ENCODE assay signal across 6 cellular contexts in the genomic region with DNA sequence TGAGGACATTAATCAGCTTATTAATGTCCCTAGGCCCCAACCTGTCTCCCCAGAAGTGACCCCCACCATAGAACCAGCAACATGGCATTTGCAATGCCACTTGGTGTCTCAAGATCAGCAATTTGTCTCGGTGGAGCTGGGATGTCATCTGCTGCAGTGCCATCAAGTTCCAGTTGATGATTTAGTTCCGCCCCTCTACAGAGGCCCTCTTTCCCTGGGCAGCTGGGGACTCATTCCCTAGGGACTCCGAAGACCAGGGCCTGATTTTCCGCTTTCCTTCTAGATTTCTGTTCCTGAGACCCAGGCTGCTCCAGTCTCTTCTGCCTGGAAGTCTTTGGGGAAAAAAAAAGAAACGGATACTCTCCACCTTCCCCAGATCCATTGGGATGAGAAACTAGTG.
"Had no signal": no experiment of that assay in that cellular context is flagged by ENCODE, and none has a peak within 500 bp of the region (broad histone marks: within the 10 kb centered on the region; RNA-seq: fewer than 3 reads in every experiment).

No MANE protein-coding gene starts in this region.

- ATAC-seq: GM23338, K562 had no signal

- DNase-seq: H9, HCEC 1CT, IMR-90, KG1 had no signal

- H3K27ac Mint-ChIP-seq: GM23338, H9 had no signal

- H2AFZ ChIP-seq: GM23338 had no signal

- H3K4me3 Mint-ChIP-seq: GM23338, H9 had no signal

- H3K4me2 ChIP-seq: GM23338 had no signal

- H3K4me3 ChIP-seq: GM23338, K562 had no signal

- H3K9me3 Mint-ChIP-seq: GM23338, H9 had no signal

- H3K4me1 Mint-ChIP-seq: H9 had no signal
